Comparison of ENCODE assay signal across 31 cellular contexts in genomic region chr6:16056263-16056870, GRCh38.
DNase-seq lines count a peak whose midpoint lies in the region; TF ChIP-seq lines count a peak whose summit lies in the region.
"Had no signal": no experiment of that assay in that cellular context is flagged by ENCODE, and none has a peak within 500 bp of the region (broad histone marks: within the 10 kb centered on the region; RNA-seq: fewer than 3 reads in every experiment).

No MANE protein-coding gene starts in this region.

- H3K23ac ChIP-seq in mesenchymal stem cell (ENCODE audit: low read length in 2 of 2): no peak overlapping the region

- no peak overlapping the region for H3K4ac ChIP-seq in mesenchymal stem cell (ENCODE audit: low read depth in 1 of 2, low read length in 2 of 2)

- H3K36me3 Mint-ChIP-seq in activated CD4-positive, alpha-beta memory T cell treated with anti-CD3 and anti-CD28 coated beads, Interleukin-2, amount 10 ng/mL, durations not matched to agents 7 days and 5 days (ENCODE audit: low read depth): no peaks in the 10 kb centered on the region
- H3K36me3 Mint-ChIP-seq: activated CD4-positive, alpha-beta memory T cell treated with anti-CD3 and anti-CD28 coated beads for 36 hours; activated naive CD4-positive, alpha-beta T cell treated with anti-CD3 and anti-CD28 coated beads, Interleukin-2, amount 50 U/mL, for 72 hours; CD14-positive monocyte; stimulated activated effector memory CD8-positive, alpha-beta T cell treated with anti-CD3 and anti-CD28 coated beads, Interleukin-12 subunit alpha, Interleukin-12 subunit beta, amount 100 ng/mL, for 72 hours had no signal

- no peak overlapping the region for H3K18ac ChIP-seq in mesenchymal stem cell (ENCODE audit: low read depth in 1 of 2, low read length in 2 of 2)

- H4K8ac ChIP-seq in mesenchymal stem cell (ENCODE audit: low read length): no peak overlapping the region

- H3K4me3 Mint-ChIP-seq in activated CD4-positive, alpha-beta memory T cell treated with anti-CD3 and anti-CD28 coated beads, Interleukin-2, amount 10 ng/mL, durations not matched to agents 7 days and 5 days: no peak overlapping the region
- H3K4me3 Mint-ChIP-seq: activated CD4-positive, alpha-beta memory T cell treated with anti-CD3 and anti-CD28 coated beads for 36 hours; CD14-positive monocyte; dendritic cell treated with granulocyte-macrophage colony-stimulating factor and Interleukin-4, amounts not matched to agents 40 ng/mL and 50 ng/mL, for 4 days; endodermal cell; GM23338; immature natural killer cell; neural progenitor cell; stimulated activated effector memory CD8-positive, alpha-beta T cell treated with anti-CD3 and anti-CD28 coated beads, Interleukin-12 subunit alpha, Interleukin-12 subunit beta, amount 100 ng/mL, for 72 hours had no signal

- H3K4me3 ChIP-seq in Loucy (ENCODE audit: low read length, poor library complexity, severe bottlenecking) (no peak overlapping the region), adrenal gland (peak overlapping the region in 1 of 4 donors; percentile 11), mesenchymal stem cell (ENCODE audit: insufficient read depth in 1 of 2, low read depth in 1 of 2, low read length in 2 of 2) (peak overlapping the region in 1 of 2 experiments; percentile 44), esophagus squamous epithelium (no peak overlapping the region)
- H3K4me3 ChIP-seq: esophagus muscularis mucosa, gastroesophageal sphincter, GM23338, neural progenitor cell, upper lobe of right lung had no signal

- H4K91ac ChIP-seq in mesenchymal stem cell (ENCODE audit: low read length): no peak overlapping the region

- H3K4me1 ChIP-seq in Loucy (ENCODE audit: insufficient read depth, low read length, poor library complexity, severe bottlenecking) (peaks cover 14% of the 10 kb centered on the region), adrenal gland (replicated peaks in 1 of 2) (peaks cover 7 to 9% of the 10 kb centered on the region in 2 donors), mesenchymal stem cell (ENCODE audit: control insufficient read depth, insufficient read depth, low read depth, low read length) (no peaks in the 10 kb centered on the region), esophagus squamous epithelium (no peaks in the 10 kb centered on the region)
- H3K4me1 ChIP-seq: esophagus muscularis mucosa, gastroesophageal sphincter, neural progenitor cell, upper lobe of right lung had no signal

- H3K4me1 Mint-ChIP-seq in activated CD4-positive, alpha-beta memory T cell treated with anti-CD3 and anti-CD28 coated beads, Interleukin-2, amount 10 ng/mL, durations not matched to agents 7 days and 5 days: peaks cover 3% of the 10 kb centered on the region
- H3K4me1 Mint-ChIP-seq: stimulated activated effector memory CD8-positive, alpha-beta T cell treated with anti-CD3 and anti-CD28 coated beads, Interleukin-12 subunit alpha, Interleukin-12 subunit beta, amount 100 ng/mL, for 72 hours had no signal

- no peak overlapping the region for H3K14ac ChIP-seq in mesenchymal stem cell (ENCODE audit: low read length in 2 of 2)

- POLR2A ChIA-PET in activated CD4-positive, alpha-beta memory T cell treated with anti-CD3 and anti-CD28 coated beads, Interleukin-2, amount 10 ng/mL, durations not matched to agents 7 days and 5 days (lab: Charles Lee): no interaction called here

- no peak overlapping the region for H2AK5ac ChIP-seq in mesenchymal stem cell (ENCODE audit: low read length, severe bottlenecking)

- no peak overlapping the region for H2BK5ac ChIP-seq in mesenchymal stem cell (ENCODE audit: low read depth, low read length, poor library complexity, severe bottlenecking)

- H3K79me1 ChIP-seq in mesenchymal stem cell (replicated peaks; ENCODE audit: low read length, poor library complexity, severe bottlenecking): no peaks in the 10 kb centered on the region

- DNase-seq in GM04503 (ENCODE audit: low read depth) (peak; percentile 10), adrenal gland (peak in 1 of 7 donors; percentile 8), mesenchymal stem cell (peak; percentile 57), NCI-H774 (lab: John Stamatoyannopoulos, UW) (no peak), esophagus squamous epithelium (lab: John Stamatoyannopoulos, UW) (no peak)
- no peak for DNase-seq in activated CD4-positive, alpha-beta memory T cell treated with anti-CD3 and anti-CD28 coated beads, Interleukin-2, amount 10 ng/mL, durations not matched to agents 7 days and 5 days
- DNase-seq: activated CD4-positive, alpha-beta memory T cell treated with anti-CD3 and anti-CD28 coated beads for 36 hours; activated CD4-positive, CD25-positive, alpha-beta regulatory T cell treated with anti-CD3 and anti-CD28 coated beads, Interleukin-2, amount 50 U/mL, for 72 hours; DMS79; endodermal cell; immature natural killer cell; mesendoderm; MV-4-11; NCI-H146; NCI-H446 treated with DMSO at 0.1 percent for 48 hours; NK-92 treated with Interleukin-12 subunit alpha and Interleukin-12 subunit beta, amount 100 ng/mL, for 24 hours; posterior cingulate gyrus; right cardiac atrium; stimulated activated CD4-positive, alpha-beta T cell treated with anti-CD3 and anti-CD28 coated beads, Interleukin-4, amount 100 ng/mL, for 24 hours; substantia nigra; upper lobe of right lung had no signal

- TF ChIP-seq POLR2A in adrenal gland (IDR thresholded peaks at IDR 0.05) (no peak), esophagus squamous epithelium (IDR thresholded peaks at IDR 0.05) (no peak)

- CTCF ChIA-PET in activated CD4-positive, alpha-beta memory T cell treated with anti-CD3 and anti-CD28 coated beads, Interleukin-2, amount 10 ng/mL, durations not matched to agents 7 days and 5 days (lab: Charles Lee): interaction anchor here (0.6 kb wide), 1 partner anchor 37 kb away, joined by 3 read pairs; no protein-coding TSS in a partner anchor

- no peak overlapping the region for H2BK12ac ChIP-seq in mesenchymal stem cell (ENCODE audit: low read length in 2 of 2)

- H4K20me1 ChIP-seq in Loucy (ENCODE audit: insufficient read depth, low read length, poor library complexity, severe bottlenecking): no peaks in the 10 kb centered on the region

- H3K9me2 ChIP-seq in Loucy (replicated peaks; ENCODE audit: low read depth, low read length): no peaks in the 10 kb centered on the region

- no peaks in the 10 kb centered on the region for H3F3A ChIP-seq in Loucy (ENCODE audit: low read depth)

- H3K27ac Mint-ChIP-seq in activated CD4-positive, alpha-beta memory T cell treated with anti-CD3 and anti-CD28 coated beads, Interleukin-2, amount 10 ng/mL, durations not matched to agents 7 days and 5 days: no peak overlapping the region
- H3K27ac Mint-ChIP-seq: activated CD4-positive, alpha-beta memory T cell treated with anti-CD3 and anti-CD28 coated beads for 36 hours; activated T-helper 2 cell treated with anti-CD3 and anti-CD28 coated beads, Interferon-gamma antibody, Interleukin-2, Interleukin-4, amounts not matched to agents 10 μg/mL and 5 μg/mL and 100 μg/mL, durations not matched to agents 14 hours and 24 hours and 36 hours; CD14-positive monocyte; dendritic cell treated with granulocyte-macrophage colony-stimulating factor and Interleukin-4, amounts not matched to agents 40 ng/mL and 50 ng/mL, for 4 days; endodermal cell; GM23338; stimulated activated effector memory CD8-positive, alpha-beta T cell treated with anti-CD3 and anti-CD28 coated beads, Interleukin-12 subunit alpha, Interleukin-12 subunit beta, amount 100 ng/mL, for 72 hours had no signal

- no peak overlapping the region for H2BK120ac ChIP-seq in mesenchymal stem cell (ENCODE audit: low read depth, low read length)

- H3K27ac ChIP-seq in adrenal gland (peak overlapping the region in 3 of 5 donors; percentile 14 to 41 (median 29)), mesenchymal stem cell (ENCODE audit: low read length, poor library complexity, severe bottlenecking) (no peak overlapping the region), esophagus squamous epithelium (no peak overlapping the region)
- H3K27ac ChIP-seq: esophagus muscularis mucosa, gastroesophageal sphincter, neural progenitor cell, upper lobe of right lung had no signal

- H3K27me3 ChIP-seq in Loucy (ENCODE audit: insufficient read depth, low read length, poor library complexity, severe bottlenecking): no peaks in the 10 kb centered on the region
- no peaks in the 10 kb centered on the region for H3K27me3 ChIP-seq in adrenal gland
- H3K27me3 ChIP-seq in mesenchymal stem cell (ENCODE audit: control insufficient read depth in 1 of 2, insufficient read depth in 1 of 2, low read length in 2 of 2): peaks cover 0 to 4% of the 10 kb centered on the region in 2 experiments
- no peaks in the 10 kb centered on the region for H3K27me3 ChIP-seq in esophagus squamous epithelium
- H3K27me3 ChIP-seq: esophagus muscularis mucosa, gastroesophageal sphincter, neural progenitor cell, upper lobe of right lung had no signal

- intact Hi-C loops in adrenal gland (cut with DNase I): no loop called here
- intact Hi-C loops in esophagus squamous epithelium (cut with DNase I): no loop called here

- H3K79me2 ChIP-seq in Loucy (ENCODE audit: insufficient read depth, low read length): no peaks in the 10 kb centered on the region

- H3K9me3 ChIP-seq in Loucy (ENCODE audit: insufficient read depth, low read depth, low read length) (no peaks in the 10 kb centered on the region), adrenal gland (replicated peaks in 1 of 3) (no peaks in the 10 kb centered on the region), mesenchymal stem cell (ENCODE audit: control insufficient read depth, low read length) (no peaks in the 10 kb centered on the region), esophagus squamous epithelium (no peaks in the 10 kb centered on the region)
- H3K9me3 ChIP-seq: esophagus muscularis mucosa, gastroesophageal sphincter, upper lobe of right lung had no signal

- TF ChIP-seq CTCF in Loucy (conservative IDR thresholded peaks at IDR 0.05; ENCODE audit: low read length) (no peak), adrenal gland (IDR thresholded peaks at IDR 0.05) (no peak), esophagus squamous epithelium (IDR thresholded peaks at IDR 0.05) (no peak)

- H3K4me2 ChIP-seq in Loucy (ENCODE audit: low read depth, low read length, poor library complexity, severe bottlenecking) (no peak overlapping the region), mesenchymal stem cell (ENCODE audit: low read length, poor library complexity, severe bottlenecking) (no peak overlapping the region)
- H3K4me2 ChIP-seq: neural progenitor cell had no signal

- H2AFZ ChIP-seq in Loucy (ENCODE audit: low read length) (0 out of 2 replicates have a peak overlapping the region, but pooled peaks have one; percentile 61), mesenchymal stem cell (ENCODE audit: low read depth, low read length) (no peak overlapping the region)

- no peak overlapping the region for H2BK15ac ChIP-seq in mesenchymal stem cell (ENCODE audit: low read depth, poor library complexity, severe bottlenecking)

- H3K36me3 ChIP-seq in Loucy (ENCODE audit: insufficient read depth, low read length) (no peaks in the 10 kb centered on the region), adrenal gland (replicated peaks in 1 of 2) (no peaks in the 10 kb centered on the region), mesenchymal stem cell (ENCODE audit: control insufficient read depth in 1 of 2, insufficient read depth in 2 of 2, low read depth in 1 of 2, low read length in 2 of 2) (no peaks in the 10 kb centered on the region), esophagus squamous epithelium (no peaks in the 10 kb centered on the region)
- H3K36me3 ChIP-seq: esophagus muscularis mucosa, gastroesophageal sphincter, neural progenitor cell, upper lobe of right lung had no signal

- no peaks in the 10 kb centered on the region for H3K9me3 Mint-ChIP-seq in activated CD4-positive, alpha-beta memory T cell treated with anti-CD3 and anti-CD28 coated beads, Interleukin-2, amount 10 ng/mL, durations not matched to agents 7 days and 5 days
- H3K9me3 Mint-ChIP-seq: activated CD4-positive, alpha-beta memory T cell treated with anti-CD3 and anti-CD28 coated beads for 36 hours; activated naive CD4-positive, alpha-beta T cell treated with anti-CD3 and anti-CD28 coated beads, Interleukin-2, amount 50 U/mL, for 72 hours; activated T-helper 2 cell treated with anti-CD3 and anti-CD28 coated beads, Interferon-gamma antibody, Interleukin-2, Interleukin-4, amounts not matched to agents 10 μg/mL and 5 μg/mL and 100 μg/mL, durations not matched to agents 14 hours and 24 hours and 36 hours; dendritic cell treated with granulocyte-macrophage colony-stimulating factor and Interleukin-4, amounts not matched to agents 40 ng/mL and 50 ng/mL, for 4 days; endodermal cell; immature natural killer cell; neural progenitor cell; stimulated activated effector memory CD8-positive, alpha-beta T cell treated with anti-CD3 and anti-CD28 coated beads, Interleukin-12 subunit alpha, Interleukin-12 subunit beta, amount 100 ng/mL, for 72 hours had no signal

- peaks cover 5% of the 10 kb centered on the region for H3K27me3 Mint-ChIP-seq in activated CD4-positive, alpha-beta memory T cell treated with anti-CD3 and anti-CD28 coated beads, Interleukin-2, amount 10 ng/mL, durations not matched to agents 7 days and 5 days
- H3K27me3 Mint-ChIP-seq: dendritic cell treated with granulocyte-macrophage colony-stimulating factor and Interleukin-4, amounts not matched to agents 40 ng/mL and 50 ng/mL, for 4 days had no signal

- 66 to 70% (median 69%) methylated on average over 6 of the region's 6 CpGs for WGBS in adrenal gland, 4 donors
- WGBS in mesenchymal stem cell: 83% methylated on average over 5 of the region's 6 CpGs
- 68 to 77% methylated on average over 6 of the region's 6 CpGs for WGBS in esophagus squamous epithelium, 2 donors

- H3K9ac ChIP-seq in Loucy (ENCODE audit: low read depth, low read length, poor library complexity, severe bottlenecking): no peak overlapping the region
- H3K9ac ChIP-seq in mesenchymal stem cell (ENCODE audit: low read length): peak overlapping the region; percentile 13
- H3K9ac ChIP-seq: neural progenitor cell had no signal

Comparison
In these comparisons a context has a peak if more than half of its experiments do, and no peak if none do; other contexts are left out.
1. DNase-seq: peak in GM04503 (single experiment) and mesenchymal stem cell (single experiment); none in activated CD4-positive, alpha-beta memory T cell treated with anti-CD3 and anti-CD28 coated beads, Interleukin-2, amount 10 ng/mL, durations not matched to agents 7 days and 5 days (single experiment), NCI-H774 (single experiment) and esophagus squamous epithelium (single experiment).
2. H3K27ac ChIP-seq: peak in adrenal gland (3 of 5); none in mesenchymal stem cell (single experiment) and esophagus squamous epithelium (0 of 4).